In genomic region chr1:26408604-26409003, GRCh38 we compare ENCODE assay signal across 8 cellular contexts. TPM values are rescaled to one million over a fixed set of nuclear protein-coding genes. Genes with fewer than 3 reads are reported as not detected.
DNase-seq lines count a peak whose midpoint lies in the region; ATAC-seq and TF ChIP-seq lines count a peak whose summit lies in the region.

No MANE protein-coding gene starts in this region.

- no peak overlapping the region for H3K27ac Mint-ChIP-seq in activated CD4-positive, alpha-beta T cell treated with anti-CD3 and anti-CD28 coated beads for 36 hours

- in situ Hi-C loops in ACHN (cut with HindIII; ENCODE audit: low pct_ligation_motif_present, low pct_unique_long_range_greater_than_20kb, low sequenced_read_pairs): no loop called here

- intact Hi-C loops in activated CD4-positive, alpha-beta T cell treated with anti-CD3 and anti-CD28 coated beads for 36 hours (cut with DNase I, micrococcal nuclease): no loop called here

- H3K36me3 Mint-ChIP-seq in activated CD4-positive, alpha-beta T cell treated with anti-CD3 and anti-CD28 coated beads for 36 hours (ENCODE audit: low read depth): no peaks in the 10 kb centered on the region

- no peak for TF ChIP-seq POLR2A in GM18505 (IDR thresholded peaks at IDR 0.05; ENCODE audit: borderline replicate concordance, extremely low read depth, insufficient read depth, insufficient read length)

- no peak overlapping the region for H3K4me3 Mint-ChIP-seq in activated CD4-positive, alpha-beta T cell treated with anti-CD3 and anti-CD28 coated beads for 36 hours

- ATAC-seq in activated CD4-positive, alpha-beta T cell treated with anti-CD3 and anti-CD28 coated beads for 36 hours: peak; percentile 87
- ATAC-seq in left lobe of liver (peak; percentile 95), GM21515 (IDR thresholded peaks at IDR 0.05; ENCODE audit: unreplicated experiment) (no peak), GM18505 (IDR thresholded peaks at IDR 0.05; ENCODE audit: unreplicated experiment) (no peak)

- POLR2A ChIA-PET in activated CD4-positive, alpha-beta T cell treated with anti-CD3 and anti-CD28 coated beads for 36 hours (lab: Charles Lee): no interaction called here

- CTCF ChIA-PET in activated CD4-positive, alpha-beta T cell treated with anti-CD3 and anti-CD28 coated beads for 36 hours (lab: Charles Lee): interaction anchor here (0.6 to 1.0 kb wide), 3 partner anchors 8 to 176 kb away, joined by 3 to 8 read pairs (median 4); partner anchors contain the start of gene DHDDS

- H3K27me3 Mint-ChIP-seq in activated CD4-positive, alpha-beta T cell treated with anti-CD3 and anti-CD28 coated beads for 36 hours: peaks cover 39% of the 10 kb centered on the region

- DNase-seq in ACHN: peak; percentile 69
- DNase-seq in HuH-7 (ENCODE audit: low spot score): peak; percentile 81
- peak; percentile 85 for DNase-seq in activated CD4-positive, alpha-beta T cell treated with anti-CD3 and anti-CD28 coated beads for 36 hours
- DNase-seq in cerebellar cortex (ENCODE audit: low spot score): peak; percentile 73
- DNase-seq in left lobe of liver (ENCODE audit: low spot score): peak; percentile 62
- DNase-seq in stimulated activated CD4-positive, alpha-beta T cell treated with anti-CD3 and anti-CD28 coated beads, Interleukin-4, amount 100 ng/mL, for 24 hours: peak; percentile 79

- H3K4me1 Mint-ChIP-seq in activated CD4-positive, alpha-beta T cell treated with anti-CD3 and anti-CD28 coated beads for 36 hours: peaks cover 20% of the 10 kb centered on the region

- H3K9me3 Mint-ChIP-seq in activated CD4-positive, alpha-beta T cell treated with anti-CD3 and anti-CD28 coated beads for 36 hours (ENCODE audit: low read depth): no peaks in the 10 kb centered on the region

RNA-seq across cellular contexts. Expression of gene LIN28A, which starts 2.0 kb away (rescaled TPM):
- total RNA-seq in activated CD4-positive, alpha-beta T cell treated with anti-CD3 and anti-CD28 coated beads for 36 hours: not detected
- total RNA-seq in left lobe of liver: 1.1 TPM

RNA-seq across cellular contexts. Expression of gene DHDDS, which starts 23.5 kb away (rescaled TPM):
- total RNA-seq in activated CD4-positive, alpha-beta T cell treated with anti-CD3 and anti-CD28 coated beads for 36 hours: 10 to 100 TPM; 34.1 to 40.7 TPM
- 25.9 TPM for total RNA-seq in left lobe of liver

RNA-seq across cellular contexts. Expression of gene ZNF683, which starts 36.1 kb away (rescaled TPM):
- not detected for total RNA-seq in activated CD4-positive, alpha-beta T cell treated with anti-CD3 and anti-CD28 coated beads for 36 hours
- total RNA-seq in left lobe of liver: not detected

RNA-seq across cellular contexts. Expression of gene CRYBG2, which starts 54.7 kb away (rescaled TPM):
- 1 to 10 TPM; 1.5 to 1.6 TPM for total RNA-seq in activated CD4-positive, alpha-beta T cell treated with anti-CD3 and anti-CD28 coated beads for 36 hours
- 0.18 TPM for total RNA-seq in left lobe of liver

Comparison
In these comparisons a context has a peak if more than half of its experiments do, and no peak if none do; other contexts are left out.
1. ATAC-seq: peak in activated CD4-positive, alpha-beta T cell treated with anti-CD3 and anti-CD28 coated beads for 36 hours (single experiment) and left lobe of liver (single experiment); none in GM21515 (single experiment) and GM18505 (single experiment).
2. Peak in every context shown above with its lines, with median percentiles within 50 percentile points of each other: DNase-seq.